ENCODE assay signal across 11 cellular contexts in genomic region chr17:45299311-45299710, GRCh38. TPM values are rescaled to one million over a fixed set of nuclear protein-coding genes. Genes with fewer than 3 reads are reported as not detected.
DNase-seq lines count a peak whose midpoint lies in the region; ATAC-seq lines count a peak whose summit lies in the region.
"Had no signal": no experiment of that assay in that cellular context is flagged by ENCODE, and none has a peak within 500 bp of the region (broad histone marks: within the 10 kb centered on the region; RNA-seq: fewer than 3 reads in every experiment).

No MANE protein-coding gene starts in this region.

- no peak overlapping the region for H3K4ac ChIP-seq in neuronal stem cell (ENCODE audit: low read length)

- H3K27me3 ChIP-seq in neuronal stem cell (ENCODE audit: control insufficient read depth in 3 of 3, insufficient read depth in 3 of 3, low read depth in 1 of 3, low read length in 3 of 3), result no peaks in the 10 kb centered on the region
- H3K27me3 ChIP-seq: SJSA1 had no signal

- H2BK15ac ChIP-seq in neuronal stem cell (ENCODE audit: low read length), result no peak overlapping the region

- H2BK12ac ChIP-seq in neuronal stem cell (ENCODE audit: low read length), result no peak overlapping the region

- no peak overlapping the region for H2AFZ ChIP-seq in neuronal stem cell (ENCODE audit: low read length)

- H3K79me1 ChIP-seq in neuronal stem cell (ENCODE audit: low read depth, low read length), result no peaks in the 10 kb centered on the region

- no peak overlapping the region for H3K23ac ChIP-seq in neuronal stem cell (ENCODE audit: low read depth, low read length, poor library complexity)

- WGBS in neuronal stem cell (ENCODE audit: extremely low coverage in 2 of 2, insufficient read length in 2 of 2, insufficient replicate concordance in 1 of 2), 2 donors, result no CpG with 5 or more reads among the region's 2 CpGs

- peaks cover 0 to 5% of the 10 kb centered on the region in 2 donors for H3K36me3 ChIP-seq in neuronal stem cell (replicated peaks in 1 of 2; ENCODE audit: control insufficient read depth in 2 of 2, insufficient read depth in 2 of 2, low read length in 2 of 2)

- H4K8ac ChIP-seq in neuronal stem cell (ENCODE audit: low read depth, low read length), result no peak overlapping the region

- H4K91ac ChIP-seq in neuronal stem cell (ENCODE audit: low read depth, low read length, poor library complexity), result no peak overlapping the region

- peaks cover 2 to 14% of the 10 kb centered on the region in 2 donors for H3K4me1 ChIP-seq in neuronal stem cell (ENCODE audit: control insufficient read depth in 2 of 2, insufficient read depth in 1 of 2, low read depth in 1 of 2, low read length in 2 of 2)

- H2BK120ac ChIP-seq in neuronal stem cell (ENCODE audit: low read depth, low read length), result no peak overlapping the region

- H3K9me3 ChIP-seq in neuronal stem cell (replicated peaks in 1 of 2; ENCODE audit: control insufficient read depth in 2 of 2, insufficient read depth in 1 of 2, low read depth in 1 of 2, low read length in 2 of 2), result no peaks in the 10 kb centered on the region
- H3K9me3 ChIP-seq: SJSA1 had no signal

- H3K18ac ChIP-seq in neuronal stem cell (ENCODE audit: low read length), result no peak overlapping the region

- H3K14ac ChIP-seq in neuronal stem cell (ENCODE audit: low read length), result no peak overlapping the region

- ATAC-seq in HG02610 (IDR thresholded peaks at IDR 0.05; ENCODE audit: unreplicated experiment) (no peak), GM18511 (IDR thresholded peaks at IDR 0.05; ENCODE audit: unreplicated experiment) (no peak)

- H3K9ac ChIP-seq in neuronal stem cell (ENCODE audit: low read depth, low read length, poor library complexity), result no peak overlapping the region

- no peak overlapping the region for H2BK5ac ChIP-seq in neuronal stem cell (ENCODE audit: low read length)

- peak overlapping the region; percentile 21 for H3K27ac ChIP-seq in neuronal stem cell (replicated peaks; ENCODE audit: low read length)
- H3K27ac ChIP-seq: SJSA1 had no signal

- peak; percentile 88 for DNase-seq in DMS 273 (lab: John Stamatoyannopoulos, UW; ENCODE audit: unreplicated experiment)
- DNase-seq in NCI-H82 (lab: John Stamatoyannopoulos, UW), result peak; percentile 88
- peak; percentile 77 for DNase-seq in epidermal melanocyte (ENCODE audit: insufficient read length, low spot score)
- DNase-seq in neuronal stem cell (ENCODE audit: low spot score), result no peak
- no peak for DNase-seq in middle frontal gyrus (ENCODE audit: extremely low spot score, low spot score)
- DNase-seq in activated CD8-positive, alpha-beta memory T cell treated with anti-CD3 and anti-CD28 coated beads, Interleukin-2, amount 50 U/mL, for 4 hours, result no peak
- DNase-seq: GF-D8 had no signal

- H3K4me3 ChIP-seq in neuronal stem cell (ENCODE audit: low read length in 2 of 2), result no peak overlapping the region
- H3K4me3 ChIP-seq: SJSA1 had no signal

- H3K4me2 ChIP-seq in neuronal stem cell (ENCODE audit: insufficient read depth, low read length, poor library complexity, severe bottlenecking), result no peak overlapping the region

- no peak overlapping the region for H2AK5ac ChIP-seq in neuronal stem cell (ENCODE audit: low read depth, low read length)

RNA-seq across cellular contexts. Expression of gene MAP3K14, which starts 17.5 kb away (rescaled TPM):
- polyA plus RNA-seq in neuronal stem cell (2013, experiment 1 of 2), result 3.2 TPM
- polyA plus RNA-seq in neuronal stem cell (2013, experiment 2 of 2), result 3.2 TPM

RNA-seq across cellular contexts. Expression of gene SPATA32, which starts 37.4 kb away (rescaled TPM):
- polyA plus RNA-seq in neuronal stem cell (2013, experiment 1 of 2), result 0.04 TPM
- 0.01 TPM for polyA plus RNA-seq in neuronal stem cell (2013, experiment 2 of 2)
- polyA plus RNA-seq: urinary bladder had no signal

Comparison
In these comparisons a context has a peak if more than half of its experiments do, and no peak if none do; other contexts are left out.
1. DNase-seq: peak in DMS 273 (single experiment), NCI-H82 (single experiment) and epidermal melanocyte (single experiment); none in neuronal stem cell (single experiment), middle frontal gyrus (single experiment) and activated CD8-positive, alpha-beta memory T cell treated with anti-CD3 and anti-CD28 coated beads, Interleukin-2, amount 50 U/mL, for 4 hours (single experiment).